Comparison of ENCODE assay signal across 8 cellular contexts in genomic region chr17:66302761-66303626, GRCh38. TPM values are rescaled to one million over a fixed set of nuclear protein-coding genes. Genes with fewer than 3 reads are reported as not detected.
A peak's percentile ranks its signal among the peaks of the same experiment; 100 is the strongest.
DNase-seq lines count a peak whose midpoint lies in the region; ATAC-seq and TF ChIP-seq lines count a peak whose summit lies in the region.

No MANE protein-coding gene starts in this region.

- peak; percentile 26 for TF ChIP-seq POLR2A in transverse colon (IDR thresholded peaks at IDR 0.05)

- H3K4me3 ChIP-seq in SJCRH30 (peak overlapping the region; percentile 76), transverse colon (peak overlapping the region; percentile 71 to 86 (median 80))

- in situ Hi-C loops in transverse colon (cut with MboI; ENCODE audit: low pct_ligation_motif_present in 1 of 4, low pct_unique_long_range_greater_than_20kb in 1 of 4, low sequenced_read_pairs in 3 of 4): no loop called here

- intact Hi-C loops in Right ventricle myocardium inferior (cut with DNase I): no loop called here
- intact Hi-C loops in transverse colon (cut with DNase I; ENCODE audit: low total_unique reads): no loop called here

- H3K4me1 ChIP-seq in SJCRH30: no peaks in the 10 kb centered on the region; the same call in 1 of the 2 replicates
- peaks cover 0 to 33% (median 14%) of the 10 kb centered on the region in 4 donors for H3K4me1 ChIP-seq in transverse colon

- H3K9me3 ChIP-seq in SJCRH30 (replicated peaks) (no peaks in the 10 kb centered on the region), transverse colon (no peaks in the 10 kb centered on the region)

- ATAC-seq in HG03175 (IDR thresholded peaks at IDR 0.05; ENCODE audit: unreplicated experiment) (peak; percentile 33), Right ventricle myocardium inferior (peak; percentile 50)
- peak; percentile 15 to 33 for ATAC-seq in activated naive CD4-positive, alpha-beta T cell treated with anti-CD3 and anti-CD28 coated beads, Interleukin-2, amount 50 U/mL, for 72 hours

- TF ChIP-seq CTCF in transverse colon (IDR thresholded peaks at IDR 0.05): no peak

- H3K27me3 ChIP-seq in SJCRH30 (no peaks in the 10 kb centered on the region), transverse colon (no peaks in the 10 kb centered on the region)

- no peaks in the 10 kb centered on the region for H3K9me3 Mint-ChIP-seq in activated naive CD4-positive, alpha-beta T cell treated with anti-CD3 and anti-CD28 coated beads, Interleukin-2, amount 50 U/mL, for 72 hours

- no peak for TF ChIP-seq EP300 in transverse colon (IDR thresholded peaks at IDR 0.05; ENCODE audit: low read depth)

- peaks cover 40 to 67% of the 10 kb centered on the region in 2 donors for H3K36me3 Mint-ChIP-seq in activated naive CD4-positive, alpha-beta T cell treated with anti-CD3 and anti-CD28 coated beads, Interleukin-2, amount 50 U/mL, for 72 hours

- DNase-seq in NCI-H82 (lab: John Stamatoyannopoulos, UW): peak; percentile 36
- no peak for DNase-seq in NCI-H82 treated with DMSO at 0.1 percent for 48 hours (lab: John Stamatoyannopoulos, UW; ENCODE audit: unreplicated experiment)
- DNase-seq in SJCRH30: peak; percentile 68 to 76
- DNase-seq in activated naive CD4-positive, alpha-beta T cell treated with anti-CD3 and anti-CD28 coated beads, Interleukin-2, amount 50 U/mL, for 72 hours (ENCODE audit: low spot score in 2 of 2): peak; percentile 57 to 75
- DNase-seq in Right ventricle myocardium inferior (ENCODE audit: missing footprints): peak; percentile 78
- peak; percentile 42 for DNase-seq in occipital lobe (lab: John Stamatoyannopoulos, UW)
- DNase-seq in transverse colon: peak; percentile 72

- peak overlapping the region; percentile 89 to 98 for H3K27ac Mint-ChIP-seq in activated naive CD4-positive, alpha-beta T cell treated with anti-CD3 and anti-CD28 coated beads, Interleukin-2, amount 50 U/mL, for 72 hours

- H3K36me3 ChIP-seq in SJCRH30: peaks cover 6% of the 10 kb centered on the region
- H3K36me3 ChIP-seq in transverse colon: no peaks in the 10 kb centered on the region

- H3K27ac ChIP-seq in SJCRH30 (peak overlapping the region; percentile 50), transverse colon (peak overlapping the region; percentile 76 to 94 (median 92))

- WGBS in transverse colon (ENCODE audit: low coverage in 1 of 2), 2 donors: 1% methylated on average over 50 of the region's 91 CpGs; no CpG with 5 or more reads in 1 of the 2 donors

RNA-seq across cellular contexts. Expression of gene PRKCA, which starts 0.6 kb away (rescaled TPM):
- 24.7 and 25.6 TPM in 2 replicates for total RNA-seq in SJCRH30 (2014; rRNA removed; shearing (Covaris generic))
- 100 to 1,000 TPM; 104 to 119 TPM for total RNA-seq in activated naive CD4-positive, alpha-beta T cell treated with anti-CD3 and anti-CD28 coated beads, Interleukin-2, amount 50 U/mL, for 72 hours
- total RNA-seq in Right ventricle myocardium inferior (6.9 TPM), occipital lobe (29.9 TPM), transverse colon (10 to 100 TPM; 16.1 to 49.7 (median 31.7) TPM)
